Comparison of ENCODE assay signal across 9 cellular contexts in genomic region chr11:60756307-60757032, GRCh38. TPM values are rescaled to one million over a fixed set of nuclear protein-coding genes. Genes with fewer than 3 reads are reported as not detected.
A peak's percentile ranks its signal among the peaks of the same experiment; 100 is the strongest.
DNase-seq lines count a peak whose midpoint lies in the region; ATAC-seq and TF ChIP-seq lines count a peak whose summit lies in the region.
"Had no signal": no experiment of that assay in that cellular context is flagged by ENCODE, and none has a peak within 500 bp of the region (broad histone marks: within the 10 kb centered on the region; RNA-seq: fewer than 3 reads in every experiment).

A gene with protein sequence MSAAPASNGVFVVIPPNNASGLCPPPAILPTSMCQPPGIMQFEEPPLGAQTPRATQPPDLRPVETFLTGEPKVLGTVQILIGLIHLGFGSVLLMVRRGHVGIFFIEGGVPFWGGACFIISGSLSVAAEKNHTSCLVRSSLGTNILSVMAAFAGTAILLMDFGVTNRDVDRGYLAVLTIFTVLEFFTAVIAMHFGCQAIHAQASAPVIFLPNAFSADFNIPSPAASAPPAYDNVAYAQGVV (plus strand): TSS chr11:60756867. CDS start chr11:60763734, 6,867 bp downstream.

- peak; percentile 47 for DNase-seq in HuH-7.5 (ENCODE audit: low spot score)
- no peak for DNase-seq in WTC11 (ENCODE audit: low spot score)
- DNase-seq in lower lobe of right lung: no peak
- no peak for DNase-seq in left cardiac atrium
- DNase-seq in CD8-positive, alpha-beta T cell: no peak
- DNase-seq: naive thymus-derived CD8-positive, alpha-beta T cell had no signal

- TF ChIP-seq CTCF in DOHH2 (IDR thresholded peaks at IDR 0.05; ENCODE audit: low read depth, low read length, poor library complexity, severe bottlenecking): peak; percentile 62
- TF ChIP-seq CTCF in WTC11 (IDR thresholded peaks at IDR 0.05): peak; percentile 49; the same call in 1 of the 2 replicates
- TF ChIP-seq CTCF in lower lobe of right lung (IDR thresholded peaks at IDR 0.05): peak; percentile 41
- TF ChIP-seq CTCF in gastroesophageal sphincter (IDR thresholded peaks at IDR 0.05): no peak
- no peak for TF ChIP-seq CTCF in CD8-positive, alpha-beta T cell (IDR thresholded peaks at IDR 0.05)

- TF ChIP-seq EP300 in gastroesophageal sphincter (IDR thresholded peaks at IDR 0.05): no peak

- H3K27ac ChIP-seq in DOHH2 (ENCODE audit: low read depth, low read length): no peak within 1 kb of the TSS
- H3K27ac ChIP-seq in lower lobe of right lung: peak within 1 kb of the TSS; percentile 46
- H3K27ac ChIP-seq in gastroesophageal sphincter: no peak within 1 kb of the TSS
- H3K27ac ChIP-seq in CD8-positive, alpha-beta T cell (ENCODE audit: low read depth, low read length): no peak within 1 kb of the TSS

- H3K36me3 ChIP-seq in DOHH2 (ENCODE audit: control insufficient read depth, low read length) (no peaks in the 10 kb centered on the region), lower lobe of right lung (no peaks in the 10 kb centered on the region), gastroesophageal sphincter (no peaks in the 10 kb centered on the region)
- H3K36me3 ChIP-seq in CD8-positive, alpha-beta T cell (ENCODE audit: insufficient read depth, low read length): no peaks in the 10 kb centered on the region

- H3K9me3 ChIP-seq in DOHH2 (ENCODE audit: control insufficient read depth, insufficient read depth, low read length) (no peaks in the 10 kb centered on the region), lower lobe of right lung (no peaks in the 10 kb centered on the region), gastroesophageal sphincter (peaks cover 0 to 10% (median 0%) of the 10 kb centered on the region in 3 donors)
- no peaks in the 10 kb centered on the region for H3K9me3 ChIP-seq in CD8-positive, alpha-beta T cell (ENCODE audit: low read length)

- ATAC-seq in WTC11: peak; percentile 91
- peak; percentile 83 to 84 for ATAC-seq in lower lobe of right lung
- ATAC-seq in HG03520 (IDR thresholded peaks at IDR 0.05; ENCODE audit: unreplicated experiment): no peak
- no peak for ATAC-seq in gastroesophageal sphincter
- no peak for ATAC-seq in left cardiac atrium
- no peak for ATAC-seq in CD8-positive, alpha-beta T cell
- ATAC-seq: naive thymus-derived CD8-positive, alpha-beta T cell had no signal

- no peak within 1 kb of the TSS for H3K4me3 Mint-ChIP-seq in WTC11
- H3K4me3 Mint-ChIP-seq in CD8-positive, alpha-beta T cell: no peak within 1 kb of the TSS
- H3K4me3 Mint-ChIP-seq: naive thymus-derived CD8-positive, alpha-beta T cell had no signal

- no peaks in the 10 kb centered on the region for H4K20me1 ChIP-seq in DOHH2 (ENCODE audit: control insufficient read depth, insufficient read depth, low read depth, low read length)

- H3K4me1 ChIP-seq in DOHH2 (ENCODE audit: control insufficient read depth, low read length) (peaks cover under 1% of the 10 kb centered on the region), lower lobe of right lung (peaks cover 3% of the 10 kb centered on the region), gastroesophageal sphincter (no peaks in the 10 kb centered on the region)
- no peaks in the 10 kb centered on the region for H3K4me1 ChIP-seq in CD8-positive, alpha-beta T cell (ENCODE audit: insufficient read depth, low read length)

- no peaks in the 10 kb centered on the region for H3K9me2 ChIP-seq in DOHH2 (replicated peaks; ENCODE audit: control insufficient read depth, low read length)

- H3K27me3 ChIP-seq in DOHH2 (ENCODE audit: control insufficient read depth, low read length): peaks cover 17% of the 10 kb centered on the region
- peaks cover 14% of the 10 kb centered on the region for H3K27me3 ChIP-seq in lower lobe of right lung (ENCODE audit: low read depth)
- peaks cover 36% of the 10 kb centered on the region for H3K27me3 ChIP-seq in gastroesophageal sphincter
- H3K27me3 ChIP-seq in CD8-positive, alpha-beta T cell (ENCODE audit: insufficient read depth, low read length): no peaks in the 10 kb centered on the region

- POLR2A ChIA-PET in WTC11 (lab: Charles Lee): no interaction called here
- POLR2A ChIA-PET in CD8-positive, alpha-beta T cell (lab: Charles Lee): interaction anchor here (0.6 kb wide), 1 partner anchor 47 kb away, joined by 3 read pairs; no protein-coding TSS in a partner anchor

- peak within 1 kb of the TSS; percentile 73; the same call in 1 of the 2 replicates for H3K27ac Mint-ChIP-seq in WTC11
- H3K27ac Mint-ChIP-seq in CD8-positive, alpha-beta T cell: no peak within 1 kb of the TSS
- H3K27ac Mint-ChIP-seq: naive thymus-derived CD8-positive, alpha-beta T cell had no signal

- no peaks in the 10 kb centered on the region for H3K79me2 ChIP-seq in DOHH2 (ENCODE audit: control insufficient read depth, low read length)

- H3K4me2 ChIP-seq in DOHH2 (ENCODE audit: low read length): no peak within 1 kb of the TSS

- H3K27me3 Mint-ChIP-seq in WTC11 (ENCODE audit: low read depth): no peaks in the 10 kb centered on the region
- peaks cover 32% of the 10 kb centered on the region for H3K27me3 Mint-ChIP-seq in CD8-positive, alpha-beta T cell (ENCODE audit: low read depth)

- H3K4me3 ChIP-seq in DOHH2 (ENCODE audit: low read length): no peak within 1 kb of the TSS
- H3K4me3 ChIP-seq in lower lobe of right lung: peak within 1 kb of the TSS; percentile 45
- H3K4me3 ChIP-seq in gastroesophageal sphincter: no peak within 1 kb of the TSS
- no peak within 1 kb of the TSS for H3K4me3 ChIP-seq in CD8-positive, alpha-beta T cell (ENCODE audit: low read depth, low read length)

- H3K4me1 Mint-ChIP-seq in WTC11: peaks cover 6% of the 10 kb centered on the region
- no peaks in the 10 kb centered on the region for H3K4me1 Mint-ChIP-seq in CD8-positive, alpha-beta T cell (ENCODE audit: low read depth)

- H3F3A ChIP-seq in DOHH2 (ENCODE audit: control insufficient read depth, insufficient read depth): no peaks in the 10 kb centered on the region

- H3K9me3 Mint-ChIP-seq in WTC11: peaks cover 5% of the 10 kb centered on the region
- H3K9me3 Mint-ChIP-seq in CD8-positive, alpha-beta T cell: no peaks in the 10 kb centered on the region
- H3K9me3 Mint-ChIP-seq: naive thymus-derived CD8-positive, alpha-beta T cell had no signal

- TF ChIP-seq POLR2A in gastroesophageal sphincter (IDR thresholded peaks at IDR 0.05): no peak

- intact Hi-C loops in lower lobe of right lung (cut with DNase I) (no loop called here), left cardiac atrium (cut with DNase I) (no loop called here)
- intact Hi-C loops in CD8-positive, alpha-beta T cell (cut with DNase I, micrococcal nuclease): no loop called here

- H3K36me3 Mint-ChIP-seq in WTC11: no peaks in the 10 kb centered on the region
- H3K36me3 Mint-ChIP-seq in CD8-positive, alpha-beta T cell: no peaks in the 10 kb centered on the region
- H3K36me3 Mint-ChIP-seq: naive thymus-derived CD8-positive, alpha-beta T cell had no signal

- CTCF ChIA-PET in WTC11 (lab: Charles Lee): interaction anchor here (0.6 to 1.7 kb wide), 24 partner anchors 8 to 502 kb away, joined by 3 to 15 read pairs (median 4); partner anchors contain the start of gene MS4A8
- CTCF ChIA-PET in CD8-positive, alpha-beta T cell (lab: Charles Lee): interaction anchor here (0.9 kb wide), 1 partner anchor 10 kb away, joined by 3 read pairs; no protein-coding TSS in a partner anchor

- WGBS in gastroesophageal sphincter (ENCODE audit: low coverage in 1 of 2), 2 donors: 52 to 80% methylated on average over 6 of the region's 14 CpGs

TF ChIP-seq in WTC11, 78 proteins besides CTCF, POLR2A, EP300 and RAD21 (continues in another document):
- no peak for TF ChIP-seq PRDM15 (CRISPR knock-in tag; IDR thresholded peaks at IDR 0.05)

RNA-seq across cellular contexts. Expression of the gene that starts here (rescaled TPM):
- total RNA-seq in WTC11 (2021): 0.09 to 0.41 TPM (median 0.39 TPM) in 3 replicates
- 113 TPM for total RNA-seq in lower lobe of right lung
- not detected for total RNA-seq in gastroesophageal sphincter
- total RNA-seq in left cardiac atrium: not detected
- total RNA-seq in CD8-positive, alpha-beta T cell: not detected
- total RNA-seq: naive thymus-derived CD8-positive, alpha-beta T cell had no signal

Comparison
In these comparisons a context has a peak if more than half of its experiments do, and no peak if none do; other contexts are left out.
1. RNA of the gene that starts here (total RNA-seq): 113 TPM in lower lobe of right lung (single experiment); 0.09 to 0.41 TPM in WTC11, not detected in gastroesophageal sphincter, not detected in left cardiac atrium and not detected in CD8-positive, alpha-beta T cell; every median in the first group is over 10 times any median in the second.
2. Peak in ATAC-seq in WTC11; RNA of the gene not detected or under 1 TPM.
3. CTCF ChIP-seq: peak in DOHH2 (single experiment), WTC11 (single experiment) and lower lobe of right lung (single experiment); none in gastroesophageal sphincter (0 of 4) and CD8-positive, alpha-beta T cell (single experiment).
4. ATAC-seq: peak in lower lobe of right lung (2 of 2); none in HG03520 (single experiment), gastroesophageal sphincter (single experiment), left cardiac atrium (0 of 2) and CD8-positive, alpha-beta T cell (single experiment).